20 cellular contexts compared by ENCODE assay signal in the genomic region with DNA sequence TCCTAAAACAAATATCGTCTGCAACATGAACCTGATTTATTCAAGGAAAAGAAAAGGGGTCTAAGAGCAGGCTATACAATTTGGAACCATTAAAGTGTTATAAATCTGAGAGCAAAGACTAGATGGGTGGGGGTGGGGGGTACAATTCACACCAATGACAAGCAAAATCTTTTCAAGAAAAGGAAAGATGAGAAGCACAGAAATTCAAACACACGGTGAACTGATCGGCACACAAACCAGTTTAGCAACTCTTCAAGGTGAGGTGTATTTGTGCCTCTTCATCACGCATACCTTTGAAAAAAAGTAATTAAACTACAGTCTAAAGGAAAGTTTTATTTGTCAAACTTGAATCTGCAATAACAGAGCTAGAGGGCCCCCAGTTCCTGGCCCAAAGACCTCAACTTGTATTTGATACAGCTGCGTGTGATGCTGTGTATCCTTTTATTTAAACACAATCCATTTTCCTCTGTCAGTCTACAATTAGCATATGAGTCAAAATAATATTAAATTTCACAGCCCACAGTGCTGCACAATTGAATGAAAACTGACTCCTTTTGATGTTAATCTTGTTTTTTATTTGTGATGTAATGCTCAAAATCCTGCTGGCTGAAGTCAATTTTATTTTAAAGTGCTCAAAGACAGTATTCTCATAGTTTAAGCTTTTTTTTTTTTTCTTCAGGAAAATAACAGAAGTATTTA. TPM values are rescaled to one million over a fixed set of nuclear protein-coding genes. Genes with fewer than 3 reads are reported as not detected.
A peak's percentile ranks its signal among the peaks of the same experiment; 100 is the strongest.
DNase-seq lines count a peak whose midpoint lies in the region; ATAC-seq, FAIRE-seq and TF ChIP-seq lines count a peak whose summit lies in the region.
"Had no signal": no experiment of that assay in that cellular context is flagged by ENCODE, and none has a peak within 500 bp of the region (broad histone marks: within the 10 kb centered on the region; RNA-seq: fewer than 3 reads in every experiment).

No MANE protein-coding gene starts in this region.

- peaks cover 56% of the 10 kb centered on the region for H3K36me3 Mint-ChIP-seq in neural progenitor cell
- H3K36me3 Mint-ChIP-seq: activated naive CD4-positive, alpha-beta T cell treated with anti-CD3 and anti-CD28 coated beads, Interleukin-2, amount 10 ng/mL, durations not matched to agents 7 days and 5 days; natural killer cell; stimulated activated memory B cell treated with anti-CD40 and anti-IgM and Interleukin-4, amounts not matched to agents 10 μg/mL and 1 μg/mL and 100 μg/mL, for 72 hours had no signal

- peak; percentile 49 for DNase-seq in DMS53 (lab: John Stamatoyannopoulos, UW)
- DNase-seq in DMS53 treated with DMSO at 0.1 percent for 48 hours (lab: John Stamatoyannopoulos, UW; ENCODE audit: unreplicated experiment) = no peak
- DNase-seq in NCI-H510A treated with DMSO at 0.1 percent for 48 hours (lab: John Stamatoyannopoulos, UW) = peak; percentile 55
- DNase-seq in neural progenitor cell (ENCODE audit: low spot score) = no peak
- DNase-seq in stimulated activated naive CD4-positive, alpha-beta T cell treated with Interleukin-2 at 50 U/mL for 16 hours (lab: John Stamatoyannopoulos, UW) = no peak
- DNase-seq in iPS-NIHi7 (ENCODE audit: extremely low spot score) = no peak
- DNase-seq: activated CD4-positive, alpha-beta T cell treated with anti-CD3 and anti-CD28 coated beads, Interleukin-2, amount 50 U/mL, for 48 hours; activated naive CD4-positive, alpha-beta T cell treated with anti-CD3 and anti-CD28 coated beads, Interleukin-2, amount 10 ng/mL, durations not matched to agents 7 days and 5 days; activated T-cell treated with anti-CD3 and anti-CD28 coated beads, Interleukin-2, amount 50 U/mL, for 1 hour; BE2C; brain microvascular endothelial cell; erythroblast; GDM1; natural killer cell; NCI-H446 treated with DMSO at 0.1 percent for 48 hours had no signal

- H3K27ac Mint-ChIP-seq in neural progenitor cell = no peak overlapping the region
- H3K27ac Mint-ChIP-seq: activated naive CD4-positive, alpha-beta T cell treated with anti-CD3 and anti-CD28 coated beads, Interleukin-2, amount 10 ng/mL, durations not matched to agents 7 days and 5 days; natural killer cell; stimulated activated memory B cell treated with anti-CD40 and anti-IgM and Interleukin-4, amounts not matched to agents 10 μg/mL and 1 μg/mL and 100 μg/mL, for 72 hours had no signal

- no peaks in the 10 kb centered on the region for H3K9me3 ChIP-seq in neural progenitor cell (ENCODE audit: low read depth)
- H3K9me3 ChIP-seq: BE2C had no signal

- no peaks in the 10 kb centered on the region for H3F3A ChIP-seq in neural progenitor cell (ENCODE audit: low read depth)

- ATAC-seq in GM18867 (IDR thresholded peaks at IDR 0.05; ENCODE audit: unreplicated experiment) = no peak
- ATAC-seq: natural killer cell; stimulated activated memory B cell treated with anti-CD40 and anti-IgM and Interleukin-4, amounts not matched to agents 10 μg/mL and 1 μg/mL and 100 μg/mL, for 72 hours had no signal

- no peak overlapping the region for H2AFZ ChIP-seq in neural progenitor cell (replicated peaks)

- FAIRE-seq in endometrium (lab: Jason Lieb, UNC) = peak; percentile 41
- FAIRE-seq: GM12892 had no signal

- H3K79me2 ChIP-seq in neural progenitor cell (ENCODE audit: low read depth) = peaks cover 100% of the 10 kb centered on the region

- H3K4me3 ChIP-seq in neural progenitor cell = no peak overlapping the region

- H3K4me2 ChIP-seq in neural progenitor cell = peak overlapping the region; percentile 5

- H3K36me3 ChIP-seq in neural progenitor cell = no peaks in the 10 kb centered on the region
- H3K36me3 ChIP-seq: BE2C, brain microvascular endothelial cell had no signal

- peaks cover 100% of the 10 kb centered on the region for H4K20me1 ChIP-seq in neural progenitor cell (ENCODE audit: low read depth)

- no peak overlapping the region for H3K9ac ChIP-seq in neural progenitor cell

- H3K27me3 Mint-ChIP-seq in neural progenitor cell (ENCODE audit: insufficient read depth, low read depth) = no peaks in the 10 kb centered on the region

- H3K27ac ChIP-seq in neural progenitor cell = no peak overlapping the region
- H3K27ac ChIP-seq: 22Rv1, brain microvascular endothelial cell had no signal

- peaks cover 11% of the 10 kb centered on the region for H3K9me3 Mint-ChIP-seq in neural progenitor cell
- H3K9me3 Mint-ChIP-seq: activated naive CD4-positive, alpha-beta T cell treated with anti-CD3 and anti-CD28 coated beads, Interleukin-2, amount 10 ng/mL, durations not matched to agents 7 days and 5 days; natural killer cell; stimulated activated memory B cell treated with anti-CD40 and anti-IgM and Interleukin-4, amounts not matched to agents 10 μg/mL and 1 μg/mL and 100 μg/mL, for 72 hours had no signal

- TF ChIP-seq CTCF in neural progenitor cell (IDR thresholded peaks at IDR 0.05) = no peak

- H3K4me3 Mint-ChIP-seq in neural progenitor cell = no peak overlapping the region
- H3K4me3 Mint-ChIP-seq: activated naive CD4-positive, alpha-beta T cell treated with anti-CD3 and anti-CD28 coated beads, Interleukin-2, amount 10 ng/mL, durations not matched to agents 7 days and 5 days; natural killer cell; stimulated activated memory B cell treated with anti-CD40 and anti-IgM and Interleukin-4, amounts not matched to agents 10 μg/mL and 1 μg/mL and 100 μg/mL, for 72 hours had no signal

- peaks cover 79% of the 10 kb centered on the region for H3K4me1 Mint-ChIP-seq in neural progenitor cell
- H3K4me1 Mint-ChIP-seq: activated naive CD4-positive, alpha-beta T cell treated with anti-CD3 and anti-CD28 coated beads, Interleukin-2, amount 10 ng/mL, durations not matched to agents 7 days and 5 days; natural killer cell; stimulated activated memory B cell treated with anti-CD40 and anti-IgM and Interleukin-4, amounts not matched to agents 10 μg/mL and 1 μg/mL and 100 μg/mL, for 72 hours had no signal

- no peaks in the 10 kb centered on the region for H3K27me3 ChIP-seq in neural progenitor cell
- H3K27me3 ChIP-seq: BE2C, brain microvascular endothelial cell had no signal

- peaks cover 77% of the 10 kb centered on the region for H3K4me1 ChIP-seq in neural progenitor cell

RNA-seq across cellular contexts. Expression of gene EFNB2, which starts 14.2 kb away (rescaled TPM):
- total RNA-seq in neural progenitor cell (ENCODE audit: low replicate concordance) = 88.7 and 101 TPM in 2 replicates

RNA-seq across cellular contexts. Expression of gene ARGLU1, which starts 46.7 kb away (rescaled TPM):
- 371 and 467 TPM in 2 replicates for total RNA-seq in neural progenitor cell (ENCODE audit: low replicate concordance)

Comparison
In these comparisons a context has a peak if more than half of its experiments do, and no peak if none do; other contexts are left out.
1. DNase-seq: peak in DMS53 (single experiment) and NCI-H510A treated with DMSO at 0.1 percent for 48 hours (single experiment); none in DMS53 treated with DMSO at 0.1 percent for 48 hours (single experiment), neural progenitor cell (single experiment), stimulated activated naive CD4-positive, alpha-beta T cell treated with Interleukin-2 at 50 U/mL for 16 hours (single experiment) and iPS-NIHi7 (single experiment).